In genomic region chr20:17655865-17656489, GRCh38 we compare ENCODE assay signal across 14 cellular contexts. TPM values are rescaled to one million over a fixed set of nuclear protein-coding genes. Genes with fewer than 3 reads are reported as not detected.
DNase-seq lines count a peak whose midpoint lies in the region; ATAC-seq lines count a peak whose summit lies in the region.
"Had no signal": no experiment of that assay in that cellular context is flagged by ENCODE, and none has a peak within 500 bp of the region (broad histone marks: within the 10 kb centered on the region; RNA-seq: fewer than 3 reads in every experiment).

No MANE protein-coding gene starts in this region.

- 70% methylated on average over 11 of the region's 11 CpGs for WGBS in mesenchymal stem cell

- H2BK12ac ChIP-seq in mesenchymal stem cell (ENCODE audit: low read length in 2 of 2) = no peak overlapping the region

- no peaks in the 10 kb centered on the region for H3K27me3 ChIP-seq in BLaER1
- H3K27me3 ChIP-seq in mesenchymal stem cell (ENCODE audit: control insufficient read depth in 1 of 2, insufficient read depth in 1 of 2, low read length in 2 of 2) = no peaks in the 10 kb centered on the region
- H3K27me3 ChIP-seq in effector memory CD4-positive, alpha-beta T cell (replicated peaks; ENCODE audit: control insufficient read depth, insufficient read depth, low read length, poor library complexity, severe bottlenecking) = no peaks in the 10 kb centered on the region
- H3K27me3 ChIP-seq: esophagus muscularis mucosa had no signal

- H3K4me2 ChIP-seq in BLaER1 (no peak overlapping the region), mesenchymal stem cell (ENCODE audit: low read length, poor library complexity, severe bottlenecking) (no peak overlapping the region)

- no peak overlapping the region for H4K91ac ChIP-seq in mesenchymal stem cell (ENCODE audit: low read length)

- no peak overlapping the region for H2BK5ac ChIP-seq in mesenchymal stem cell (ENCODE audit: low read depth, low read length, poor library complexity, severe bottlenecking)

- no peak overlapping the region for H3K18ac ChIP-seq in mesenchymal stem cell (ENCODE audit: low read depth in 1 of 2, low read length in 2 of 2)

- DNase-seq in HCEC 1CT (peak; percentile 26), amniotic epithelial cell (ENCODE audit: low read depth) (peak; percentile 85), mesenchymal stem cell (no peak), pons (ENCODE audit: low spot score) (no peak)
- DNase-seq in effector memory CD4-positive, alpha-beta T cell = no peak
- DNase-seq in stimulated activated CD4-positive, alpha-beta T cell treated with anti-CD3 and anti-CD28 coated beads, Interleukin-12 subunit alpha, Interleukin-12 subunit beta, amount 100 ng/mL, for 4 hours = no peak
- DNase-seq: activated CD4-positive, alpha-beta T cell treated with anti-CD3 and anti-CD28 coated beads for 48 hours; activated gamma-delta T cell; CD8-positive, alpha-beta T cell; KG1; NCI-H1694 treated with DMSO at 0.1 percent for 48 hours had no signal

- H3K9ac ChIP-seq in BLaER1 = no peak overlapping the region
- peak overlapping the region; percentile 37 for H3K9ac ChIP-seq in mesenchymal stem cell (ENCODE audit: low read length)

- H2BK15ac ChIP-seq in mesenchymal stem cell (ENCODE audit: low read depth, poor library complexity, severe bottlenecking) = no peak overlapping the region

- H3K23ac ChIP-seq in mesenchymal stem cell (ENCODE audit: low read length in 2 of 2) = no peak overlapping the region

- H3K9me3 ChIP-seq in BLaER1 (peaks cover 20% of the 10 kb centered on the region), mesenchymal stem cell (ENCODE audit: control insufficient read depth, low read length) (peaks cover 8% of the 10 kb centered on the region)
- no peaks in the 10 kb centered on the region for H3K9me3 ChIP-seq in effector memory CD4-positive, alpha-beta T cell (ENCODE audit: control insufficient read depth, low read length)

- H3K36me3 ChIP-seq in BLaER1 (peaks cover 66% of the 10 kb centered on the region), mesenchymal stem cell (ENCODE audit: control insufficient read depth in 1 of 2, insufficient read depth in 2 of 2, low read depth in 1 of 2, low read length in 2 of 2) (peaks cover 60 to 62% of the 10 kb centered on the region in 2 experiments)
- H3K36me3 ChIP-seq in effector memory CD4-positive, alpha-beta T cell (ENCODE audit: control insufficient read depth, insufficient read depth, low read length) = no peaks in the 10 kb centered on the region

- peaks cover 71% of the 10 kb centered on the region for H3K4me1 ChIP-seq in BLaER1
- peaks cover 31% of the 10 kb centered on the region for H3K4me1 ChIP-seq in mesenchymal stem cell (ENCODE audit: control insufficient read depth, insufficient read depth, low read depth, low read length)
- H3K4me1 ChIP-seq in effector memory CD4-positive, alpha-beta T cell (ENCODE audit: control insufficient read depth, insufficient read depth, low read length, poor library complexity, severe bottlenecking) = no peaks in the 10 kb centered on the region

- ATAC-seq in HG03571 (IDR thresholded peaks at IDR 0.05; ENCODE audit: unreplicated experiment) = no peak
- ATAC-seq: CD8-positive, alpha-beta T cell had no signal

- no peak overlapping the region for H3K4ac ChIP-seq in mesenchymal stem cell (ENCODE audit: low read depth in 1 of 2, low read length in 2 of 2)

- peak overlapping the region; percentile 66 for H2AK5ac ChIP-seq in mesenchymal stem cell (ENCODE audit: low read length, severe bottlenecking)

- no peak overlapping the region for H3K4me3 ChIP-seq in BLaER1
- H3K4me3 ChIP-seq in mesenchymal stem cell (ENCODE audit: insufficient read depth in 1 of 2, low read depth in 1 of 2, low read length in 2 of 2) = no peak overlapping the region
- H3K4me3 ChIP-seq in effector memory CD4-positive, alpha-beta T cell (ENCODE audit: insufficient read depth, low read depth, low read length, poor library complexity, severe bottlenecking) = no peak overlapping the region
- H3K4me3 ChIP-seq: esophagus muscularis mucosa had no signal

- H3K14ac ChIP-seq in mesenchymal stem cell (ENCODE audit: low read length in 2 of 2) = no peak overlapping the region

- peaks cover 17% of the 10 kb centered on the region for H3K79me1 ChIP-seq in mesenchymal stem cell (replicated peaks; ENCODE audit: low read length, poor library complexity, severe bottlenecking)

- H4K20me1 ChIP-seq in BLaER1 = peaks cover 9% of the 10 kb centered on the region

- H2BK120ac ChIP-seq in mesenchymal stem cell (ENCODE audit: low read depth, low read length) = no peak overlapping the region

- H2AFZ ChIP-seq in mesenchymal stem cell (ENCODE audit: low read depth, low read length) = no peak overlapping the region

- H3K27ac ChIP-seq in BLaER1 = peak overlapping the region; percentile 38
- peak overlapping the region; percentile 38 for H3K27ac ChIP-seq in mesenchymal stem cell (ENCODE audit: low read length, poor library complexity, severe bottlenecking)
- H3K27ac ChIP-seq in effector memory CD4-positive, alpha-beta T cell (ENCODE audit: insufficient read depth, low read length, poor library complexity, severe bottlenecking) = no peak overlapping the region

- H4K8ac ChIP-seq in mesenchymal stem cell (ENCODE audit: low read length) = no peak overlapping the region

RNA-seq across cellular contexts. Expression of gene RRBP1, which starts 26.1 kb away (rescaled TPM):
- 209 TPM for polyA plus RNA-seq in mesenchymal stem cell (2013, experiment 1 of 2)
- polyA plus RNA-seq in mesenchymal stem cell (2013, experiment 2 of 2) = 195 TPM

RNA-seq across cellular contexts. Expression of gene BANF2, which starts 43.8 kb away (rescaled TPM):
- not detected for polyA plus RNA-seq in mesenchymal stem cell (2013, experiment 1 of 2)
- polyA plus RNA-seq in mesenchymal stem cell (2013, experiment 2 of 2) = not detected

Comparison
In these comparisons a context has a peak if more than half of its experiments do, and no peak if none do; other contexts are left out.
1. DNase-seq: peak in HCEC 1CT (single experiment) and amniotic epithelial cell (single experiment); none in mesenchymal stem cell (single experiment), pons (single experiment), effector memory CD4-positive, alpha-beta T cell (0 of 3) and stimulated activated CD4-positive, alpha-beta T cell treated with anti-CD3 and anti-CD28 coated beads, Interleukin-12 subunit alpha, Interleukin-12 subunit beta, amount 100 ng/mL, for 4 hours (single experiment).